In the genomic region with DNA sequence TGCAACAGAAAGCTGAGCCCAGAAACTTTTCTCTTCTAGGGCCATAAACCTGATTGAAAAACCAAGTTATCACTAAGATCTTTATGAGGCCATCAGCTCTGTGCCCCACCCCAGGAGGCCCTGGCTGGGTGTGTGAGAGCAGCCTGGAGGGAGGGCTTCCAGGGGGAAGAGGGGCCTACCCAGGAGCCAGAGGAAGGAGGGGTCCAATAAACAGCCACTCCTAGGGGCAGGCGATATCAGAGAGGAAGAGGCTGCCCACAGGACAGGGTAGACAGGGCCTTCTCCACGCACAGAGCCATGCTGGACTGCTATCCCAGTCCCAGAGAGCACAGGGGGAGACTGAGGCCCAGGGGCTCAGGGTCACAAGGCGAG, we compare ENCODE assay signal across 19 cellular contexts. TPM values are rescaled to one million over a fixed set of nuclear protein-coding genes. Genes with fewer than 3 reads are reported as not detected.
DNase-seq lines count a peak whose midpoint lies in the region; ATAC-seq and TF ChIP-seq lines count a peak whose summit lies in the region.
"Had no signal": no experiment of that assay in that cellular context is flagged by ENCODE, and none has a peak within 500 bp of the region (broad histone marks: within the 10 kb centered on the region; RNA-seq: fewer than 3 reads in every experiment).

No MANE protein-coding gene starts in this region.

- DNase-seq in breast epithelium (ENCODE audit: low spot score in 2 of 2) (no peak), MCF 10A (ENCODE audit: unreplicated experiment) (no peak), adipocyte (ENCODE audit: low read depth) (no peak), type B pancreatic cell (ENCODE audit: extremely low spot score, unreplicated experiment) (no peak), spleen (no peak)
- DNase-seq in activated T-cell treated with anti-CD3 and anti-CD28 coated beads, Interleukin-2, amount 50 U/mL, for 72 hours = no peak
- no peak for DNase-seq in effector memory CD4-positive, alpha-beta T cell
- DNase-seq: DMS 273 treated with DMSO at 0.1 percent for 48 hours had no signal

- TF ChIP-seq CTCF in breast epithelium (IDR thresholded peaks at IDR 0.05) (no peak), MCF 10A (IDR thresholded peaks at IDR 0.05; ENCODE audit: unreplicated experiment) (no peak), type B pancreatic cell (conservative IDR thresholded peaks at IDR 0.05) (no peak), spleen (IDR thresholded peaks at IDR 0.05 in 8 of 11, conservative IDR thresholded peaks at IDR 0.05 in 3 of 11) (no peak)

- H3K4me1 ChIP-seq in breast epithelium (no peaks in the 10 kb centered on the region), adipocyte (ENCODE audit: control insufficient read depth, insufficient read depth, low read length) (peaks cover 63% of the 10 kb centered on the region), mucosa of rectum (ENCODE audit: control insufficient read depth in 2 of 2, insufficient read depth in 2 of 2, low read length in 2 of 2) (peaks cover 34 to 49% of the 10 kb centered on the region in 2 donors), spleen (peaks cover 1 to 66% (median 15%) of the 10 kb centered on the region in 6 donors)
- H3K4me1 ChIP-seq in effector memory CD4-positive, alpha-beta T cell (ENCODE audit: control insufficient read depth, insufficient read depth, low read length, poor library complexity, severe bottlenecking) = no peaks in the 10 kb centered on the region

- H3K9me3 Mint-ChIP-seq in MCF 10A (ENCODE audit: unreplicated experiment) (no peaks in the 10 kb centered on the region), type B pancreatic cell (no peaks in the 10 kb centered on the region)
- no peaks in the 10 kb centered on the region for H3K9me3 Mint-ChIP-seq in activated T-cell treated with anti-CD3 and anti-CD28 coated beads, Interleukin-2, amount 50 U/mL, for 72 hours
- H3K9me3 Mint-ChIP-seq: activated CD8-positive, alpha-beta T cell treated with anti-CD3 and anti-CD28 coated beads for 36 hours; activated naive CD8-positive, alpha-beta T cell treated with anti-CD3 and anti-CD28 coated beads, Interleukin-2, amount 50 U/mL, for 24 hours; activated T-cell treated with anti-CD3 and anti-CD28 coated beads, Interleukin-2, amount 50 U/mL, for 4 hours; T-cell had no signal

- no peaks in the 10 kb centered on the region for H3K36me3 ChIP-seq in breast epithelium
- no peaks in the 10 kb centered on the region for H3K36me3 ChIP-seq in adipocyte (ENCODE audit: control insufficient read depth, insufficient read depth, low read length, severe bottlenecking)
- no peaks in the 10 kb centered on the region for H3K36me3 ChIP-seq in mucosa of rectum (ENCODE audit: control insufficient read depth in 2 of 2, insufficient read depth in 2 of 2, low read length in 2 of 2)
- no peaks in the 10 kb centered on the region for H3K36me3 ChIP-seq in effector memory CD4-positive, alpha-beta T cell (ENCODE audit: control insufficient read depth, insufficient read depth, low read length)
- no peaks in the 10 kb centered on the region for H3K36me3 ChIP-seq in spleen
- H3K36me3 ChIP-seq: cardiac muscle cell, suprapubic skin had no signal

- H3K27ac Mint-ChIP-seq in MCF 10A (ENCODE audit: low read depth, unreplicated experiment) = no peak overlapping the region
- peak overlapping the region; percentile 39 for H3K27ac Mint-ChIP-seq in type B pancreatic cell
- H3K27ac Mint-ChIP-seq in activated T-cell treated with anti-CD3 and anti-CD28 coated beads, Interleukin-2, amount 50 U/mL, for 72 hours = no peak overlapping the region
- H3K27ac Mint-ChIP-seq: activated CD8-positive, alpha-beta T cell treated with anti-CD3 and anti-CD28 coated beads for 36 hours; activated naive CD8-positive, alpha-beta T cell treated with anti-CD3 and anti-CD28 coated beads, Interleukin-2, amount 50 U/mL, for 24 hours; H9; T-cell had no signal

- no peak overlapping the region for H3K4me3 Mint-ChIP-seq in MCF 10A (ENCODE audit: unreplicated experiment)
- H3K4me3 Mint-ChIP-seq in type B pancreatic cell = peak overlapping the region; percentile 36
- H3K4me3 Mint-ChIP-seq in activated T-cell treated with anti-CD3 and anti-CD28 coated beads, Interleukin-2, amount 50 U/mL, for 72 hours = no peak overlapping the region
- H3K4me3 Mint-ChIP-seq: activated CD8-positive, alpha-beta T cell treated with anti-CD3 and anti-CD28 coated beads for 36 hours; activated naive CD8-positive, alpha-beta T cell treated with anti-CD3 and anti-CD28 coated beads, Interleukin-2, amount 50 U/mL, for 24 hours; activated T-cell treated with anti-CD3 and anti-CD28 coated beads, Interleukin-2, amount 50 U/mL, for 4 hours; T-cell had no signal

- H3K27ac ChIP-seq in breast epithelium (peak overlapping the region; percentile 45 to 93), mucosa of rectum (ENCODE audit: low read depth in 2 of 2, low read length in 2 of 2) (peak overlapping the region; percentile 95 to 97), spleen (peak overlapping the region in 4 of 8 donors; percentile 5 to 83 (median 80))
- no peak overlapping the region for H3K27ac ChIP-seq in effector memory CD4-positive, alpha-beta T cell (ENCODE audit: insufficient read depth, low read length, poor library complexity, severe bottlenecking)
- H3K27ac ChIP-seq: cardiac muscle cell had no signal

- no peaks in the 10 kb centered on the region for H3K36me3 Mint-ChIP-seq in MCF 10A (ENCODE audit: insufficient read depth, unreplicated experiment)
- no peaks in the 10 kb centered on the region for H3K36me3 Mint-ChIP-seq in type B pancreatic cell
- no peaks in the 10 kb centered on the region for H3K36me3 Mint-ChIP-seq in activated T-cell treated with anti-CD3 and anti-CD28 coated beads, Interleukin-2, amount 50 U/mL, for 72 hours (ENCODE audit: insufficient read depth in 2 of 2)
- H3K36me3 Mint-ChIP-seq: T-cell had no signal

- WGBS in spleen, 5 donors = 76 to 88% (median 83%) methylated on average over 3 of the region's 3 CpGs

- no peak for ATAC-seq in activated T-cell treated with anti-CD3 and anti-CD28 coated beads, Interleukin-2, amount 50 U/mL, for 72 hours (replicated peaks in 1 of 2)

- CTCF ChIA-PET in MCF 10A (lab: Yijun Ruan, JAX) = interaction anchor here (0.6 to 9.2 kb wide), 35 partner anchors 9 to 1086 kb away, joined by 3 to 118 read pairs (median 4); no protein-coding TSS in a partner anchor

- H3K9me3 ChIP-seq in breast epithelium (no peaks in the 10 kb centered on the region), adipocyte (ENCODE audit: control insufficient read depth, low read length) (no peaks in the 10 kb centered on the region), mucosa of rectum (ENCODE audit: control insufficient read depth in 2 of 2, low read length in 2 of 2) (no peaks in the 10 kb centered on the region), spleen (no peaks in the 10 kb centered on the region)
- H3K9me3 ChIP-seq in effector memory CD4-positive, alpha-beta T cell (ENCODE audit: control insufficient read depth, low read length) = no peaks in the 10 kb centered on the region
- H3K9me3 ChIP-seq: suprapubic skin had no signal

- BruUV-seq in MCF 10A (replicated peaks; lab: Mats Ljungman, UMichigan) = no TSS peak

- intact Hi-C loops in breast epithelium (cut with DNase I; ENCODE audit: low total_unique reads) = loop anchor here (10.0 kb wide), 1 partner anchor 53 kb away; no protein-coding TSS in a partner anchor
- intact Hi-C loops in MCF 10A (cut with micrococcal nuclease) = no loop called here
- intact Hi-C loops in spleen (cut with DNase I; ENCODE audit: low total_unique reads) = no loop called here

- no peaks in the 10 kb centered on the region for H3K27me3 Mint-ChIP-seq in MCF 10A (ENCODE audit: insufficient read depth, unreplicated experiment)
- peaks cover 30% of the 10 kb centered on the region for H3K27me3 Mint-ChIP-seq in type B pancreatic cell
- H3K27me3 Mint-ChIP-seq in activated T-cell treated with anti-CD3 and anti-CD28 coated beads, Interleukin-2, amount 50 U/mL, for 72 hours (ENCODE audit: low read depth) = peaks cover 32% of the 10 kb centered on the region

- no peak for TF ChIP-seq POLR2A in breast epithelium (IDR thresholded peaks at IDR 0.05)
- no peak for TF ChIP-seq POLR2A in spleen (IDR thresholded peaks at IDR 0.05)

- POLR2A ChIA-PET in MCF 10A (lab: Yijun Ruan, JAX) = interaction anchor here (0.7 kb wide), 1 partner anchor 270 kb away, joined by 3 read pairs; no protein-coding TSS in a partner anchor

- H3K4me3 ChIP-seq in breast epithelium = no peak overlapping the region
- no peak overlapping the region for H3K4me3 ChIP-seq in adipocyte (ENCODE audit: low read length)
- peak overlapping the region; percentile 13 to 61 for H3K4me3 ChIP-seq in mucosa of rectum (ENCODE audit: low read length in 2 of 2)
- H3K4me3 ChIP-seq in effector memory CD4-positive, alpha-beta T cell (ENCODE audit: insufficient read depth, low read depth, low read length, poor library complexity, severe bottlenecking) = no peak overlapping the region
- H3K4me3 ChIP-seq in spleen = no peak overlapping the region
- H3K4me3 ChIP-seq: cardiac muscle cell, suprapubic skin had no signal

- H3K27me3 ChIP-seq in breast epithelium (peaks cover 0 to 7% of the 10 kb centered on the region in 2 donors), adipocyte (replicated peaks; ENCODE audit: control insufficient read depth, insufficient read depth, low read length) (no peaks in the 10 kb centered on the region), mucosa of rectum (ENCODE audit: control insufficient read depth in 2 of 2, insufficient read depth in 2 of 2, low read length in 2 of 2) (no peaks in the 10 kb centered on the region), spleen (replicated peaks in 1 of 7) (peaks cover 2 to 18% (median 11%) of the 10 kb centered on the region in 7 donors)
- H3K27me3 ChIP-seq in effector memory CD4-positive, alpha-beta T cell (replicated peaks; ENCODE audit: control insufficient read depth, insufficient read depth, low read length, poor library complexity, severe bottlenecking) = peaks cover 8% of the 10 kb centered on the region

- peaks cover 12% of the 10 kb centered on the region for H3K4me1 Mint-ChIP-seq in MCF 10A (ENCODE audit: insufficient read depth, unreplicated experiment)
- peaks cover 61% of the 10 kb centered on the region for H3K4me1 Mint-ChIP-seq in type B pancreatic cell (ENCODE audit: unreplicated experiment)
- H3K4me1 Mint-ChIP-seq in activated T-cell treated with anti-CD3 and anti-CD28 coated beads, Interleukin-2, amount 50 U/mL, for 72 hours (ENCODE audit: low read depth) = no peaks in the 10 kb centered on the region
- H3K4me1 Mint-ChIP-seq: activated naive CD8-positive, alpha-beta T cell treated with anti-CD3 and anti-CD28 coated beads, Interleukin-2, amount 50 U/mL, for 24 hours; T-cell had no signal

- peak overlapping the region; percentile 34 for H3K9ac ChIP-seq in adipocyte (ENCODE audit: low read length)
- H3K9ac ChIP-seq in mucosa of rectum (ENCODE audit: low read depth in 1 of 2, low read length in 2 of 2) = peak overlapping the region; percentile 63 to 64

RNA-seq across cellular contexts. Expression of gene CDX1, which starts 4.5 kb away (rescaled TPM):
- total RNA-seq in breast epithelium = 1 to 10 TPM in 1 of 3 donors, not detected in 2; 1.3 TPM
- not detected in 2 replicates for total RNA-seq in MCF 10A (2022)
- total RNA-seq in type B pancreatic cell (ENCODE audit: low replicate concordance) = 5.0 and 13.4 TPM in 2 replicates
- total RNA-seq in activated T-cell treated with anti-CD3 and anti-CD28 coated beads, Interleukin-2, amount 50 U/mL, for 72 hours = not detected
- total RNA-seq in spleen = under 1 TPM in 2 of 7 donors, not detected in 5; 0.25 to 0.47 TPM
- 1 to 10 TPM in 1 of 3 donors, under 1 TPM in 2; 0.26 to 1.3 (median 0.41) TPM for polyA plus RNA-seq in spleen
- total RNA-seq: A172; activated CD8-positive, alpha-beta T cell treated with anti-CD3 and anti-CD28 coated beads for 36 hours; cardiac muscle cell; omental fat pad had no signal

RNA-seq across cellular contexts. Expression of gene PDGFRB, which starts 6.5 kb away (rescaled TPM):
- total RNA-seq in breast epithelium (100 to 1,000 TPM in 2 of 3 donors, 10 to 100 TPM in 1; 53.7 to 243 (median 146) TPM), MCF 10A (2022) (0.07 and 0.63 TPM in 2 replicates), type B pancreatic cell (ENCODE audit: low replicate concordance) (3.3 and 74.8 TPM in 2 replicates), spleen (100 to 1,000 TPM in 3 of 7 donors, 10 to 100 TPM in 4; 66.8 to 144 (median 97.1) TPM)
- total RNA-seq in activated T-cell treated with anti-CD3 and anti-CD28 coated beads, Interleukin-2, amount 50 U/mL, for 72 hours = 1 to 10 TPM in 1 of 2 donors, under 1 TPM in 1; 0.34 to 1.1 TPM
- polyA plus RNA-seq in spleen = 10 to 100 TPM; 12.8 to 27.4 (median 14.2) TPM

RNA-seq across cellular contexts. Expression of gene SLC6A7, which starts 27.7 kb away (rescaled TPM):
- total RNA-seq in breast epithelium (under 1 TPM in 2 of 3 donors, not detected in 1; 0.15 to 0.16 TPM), MCF 10A (2022) (not detected in 2 replicates), type B pancreatic cell (ENCODE audit: low replicate concordance) (0.10 and 0.38 TPM in 2 replicates), spleen (not detected)
- total RNA-seq in activated T-cell treated with anti-CD3 and anti-CD28 coated beads, Interleukin-2, amount 50 U/mL, for 72 hours = not detected
- under 1 TPM in 2 of 3 donors, not detected in 1; 0.03 to 0.10 TPM for polyA plus RNA-seq in spleen
- total RNA-seq: A172; activated CD8-positive, alpha-beta T cell treated with anti-CD3 and anti-CD28 coated beads for 36 hours; activated T-cell treated with anti-CD3 and anti-CD28 coated beads, Interleukin-2, amount 50 U/mL, for 4 hours; cardiac muscle cell; fibroblast of lung; H9; omental fat pad; suprapubic skin; T-cell had no signal
- polyA plus RNA-seq: cardiac muscle cell had no signal

Comparison
In these comparisons a context has a peak if more than half of its experiments do, and no peak if none do; other contexts are left out.
1. H3K4me3 ChIP-seq: peak in mucosa of rectum (2 of 2); none in breast epithelium (0 of 3), adipocyte (single experiment), effector memory CD4-positive, alpha-beta T cell (single experiment) and spleen (0 of 8).